In genomic region chr7:50281680-50282445, GRCh38 we compare ENCODE assay signal across 9 cellular contexts. TPM values are rescaled to one million over a fixed set of nuclear protein-coding genes. Genes with fewer than 3 reads are reported as not detected.
DNase-seq lines count a peak whose midpoint lies in the region; ATAC-seq, FAIRE-seq and TF ChIP-seq lines count a peak whose summit lies in the region.
"Had no signal": no experiment of that assay in that cellular context is flagged by ENCODE, and none has a peak within 500 bp of the region (broad histone marks: within the 10 kb centered on the region; RNA-seq: fewer than 3 reads in every experiment).

No MANE protein-coding gene starts in this region.

- TF ChIP-seq EP300 in stomach (IDR thresholded peaks at IDR 0.05) = no peak

- H3K4me3 Mint-ChIP-seq in central memory CD8-positive, alpha-beta T cell = peak overlapping the region; percentile 19

- WGBS in stomach, 5 donors = 67 to 80% (median 75%) methylated on average over 12 of the region's 12 CpGs

- H3K9me3 ChIP-seq in stomach = no peaks in the 10 kb centered on the region

- H3K27me3 Mint-ChIP-seq in central memory CD8-positive, alpha-beta T cell = no peaks in the 10 kb centered on the region

- TF ChIP-seq CTCF in stomach (IDR thresholded peaks at IDR 0.05) = no peak

- no peaks in the 10 kb centered on the region for H3K27me3 ChIP-seq in stomach
- H3K27me3 ChIP-seq: cardiac muscle cell had no signal

- H3K4me1 Mint-ChIP-seq in central memory CD8-positive, alpha-beta T cell = peaks cover 38% of the 10 kb centered on the region

- no peaks in the 10 kb centered on the region for H3K9me3 Mint-ChIP-seq in central memory CD8-positive, alpha-beta T cell

- H3K4me1 ChIP-seq in stomach = peaks cover 0 to 3% (median 0%) of the 10 kb centered on the region in 4 donors

- no peak overlapping the region for H3K4me3 ChIP-seq in stomach
- H3K4me3 ChIP-seq: cardiac muscle cell had no signal

- FAIRE-seq in GM12891 (lab: Jason Lieb, UNC) (peak; percentile 93), H54 (lab: Jason Lieb, UNC) (no peak)

- H3K36me3 Mint-ChIP-seq in central memory CD8-positive, alpha-beta T cell (ENCODE audit: insufficient read depth) = no peaks in the 10 kb centered on the region

- ATAC-seq in GM21367 (IDR thresholded peaks at IDR 0.05; ENCODE audit: unreplicated experiment) = peak; percentile 93
- peak; percentile 89 for ATAC-seq in HG03469 (IDR thresholded peaks at IDR 0.05; ENCODE audit: unreplicated experiment)
- peak; percentile 71 for ATAC-seq in central memory CD8-positive, alpha-beta T cell (replicated peaks; ENCODE audit: extremely low read depth, poor library complexity, severe bottlenecking)

- TF ChIP-seq POLR2A in GM12891 (IDR thresholded peaks at IDR 0.05; ENCODE audit: low read depth, low read length) = peak; percentile 45
- no peak for TF ChIP-seq POLR2A in H54 (IDR thresholded peaks at IDR 0.05; ENCODE audit: low read depth, low read length)
- TF ChIP-seq POLR2A in stomach (IDR thresholded peaks at IDR 0.05) = no peak

- peak overlapping the region; percentile 50 for H3K27ac Mint-ChIP-seq in central memory CD8-positive, alpha-beta T cell (ENCODE audit: low read depth)

- H3K36me3 ChIP-seq in stomach = no peaks in the 10 kb centered on the region
- H3K36me3 ChIP-seq: cardiac muscle cell had no signal

- peak overlapping the region in 2 of 5 donors; percentile 40 to 50 for H3K27ac ChIP-seq in stomach
- H3K27ac ChIP-seq: cardiac muscle cell had no signal

- intact Hi-C loops in stomach (cut with DNase I; ENCODE audit: low total_unique reads) = no loop called here

- DNase-seq in GM12891 (ENCODE audit: insufficient read length, low spot score) (no peak), H54 (ENCODE audit: insufficient read length, low spot score) (no peak), 8988T (no peak), stomach (no peak), cerebellum (ENCODE audit: low spot score) (no peak)
- no peak for DNase-seq in central memory CD8-positive, alpha-beta T cell (ENCODE audit: low spot score in 2 of 2)

TF ChIP-seq in GM12891, 5 proteins besides CTCF, POLR2A, EP300 and RAD21:
- TF ChIP-seq POLR2AphosphoS5 (IDR thresholded peaks at IDR 0.05; ENCODE audit: low read depth, low read length) (peak; percentile 60; the same call in 1 of the 2 replicates), TAF1 (IDR thresholded peaks at IDR 0.05; ENCODE audit: low read depth, low read length) (no peak; the same call in 1 of the 2 replicates), POU2F2 (IDR thresholded peaks at IDR 0.05; ENCODE audit: low read depth, low read length) (0 out of 2 replicates have a peak, but pooled peaks have one; percentile 66), SPI1 (IDR thresholded peaks at IDR 0.05; ENCODE audit: low read depth, low read length) (peak; percentile 95), PAX5 (IDR thresholded peaks at IDR 0.05; ENCODE audit: insufficient read depth, low read length, severe bottlenecking) (no peak)

RNA-seq across cellular contexts. Expression of gene IKZF1, which starts 22.7 kb away (rescaled TPM):
- 39.6 TPM for polyA plus RNA-seq in GM12891 (2012; ENCODE audit: low read depth, missing spikeins)
- total RNA-seq in stomach = 100 to 1,000 TPM in 1 of 5 donors, 10 to 100 TPM in 3, 1 to 10 TPM in 1; 4.5 to 139 (median 14.0) TPM
- polyA plus RNA-seq in stomach = 1 to 10 TPM; 1.5 to 6.4 (median 1.8) TPM
- 2.4 TPM for total RNA-seq in cerebellum
- polyA plus RNA-seq: cardiac muscle cell had no signal
